Comparison of ENCODE assay signal across 8 cellular contexts in genomic region chr5:80654054-80654390, GRCh38. TPM values are rescaled to one million over a fixed set of nuclear protein-coding genes. Genes with fewer than 3 reads are reported as not detected.
A peak's percentile ranks its signal among the peaks of the same experiment; 100 is the strongest.
DNase-seq lines count a peak whose midpoint lies in the region; ATAC-seq and TF ChIP-seq lines count a peak whose summit lies in the region.

No MANE protein-coding gene starts in this region.

- H3K4me3 ChIP-seq in Loucy (ENCODE audit: low read length, poor library complexity, severe bottlenecking): peak overlapping the region; percentile 91
- H3K4me3 ChIP-seq in astrocyte of the spinal cord (ENCODE audit: low read depth, low read length): peak overlapping the region; percentile 80
- peak overlapping the region; percentile 77 to 85 for H3K4me3 ChIP-seq in left lung
- peak overlapping the region; percentile 91 for H3K4me3 ChIP-seq in thoracic aorta

- H3K4me2 ChIP-seq in Loucy (ENCODE audit: low read depth, low read length, poor library complexity, severe bottlenecking): no peak overlapping the region

- H3K9ac ChIP-seq in Loucy (ENCODE audit: low read depth, low read length, poor library complexity, severe bottlenecking): peak overlapping the region; percentile 98

- intact Hi-C loops in left lung (cut with DNase I): no loop called here

- H3K27ac Mint-ChIP-seq in activated naive CD4-positive, alpha-beta T cell treated with anti-CD3 and anti-CD28 coated beads, Interleukin-2, amount 10 ng/mL, durations not matched to agents 7 days and 5 days: peak overlapping the region; percentile 97

- no peaks in the 10 kb centered on the region for H3K27me3 ChIP-seq in Loucy (ENCODE audit: insufficient read depth, low read length, poor library complexity, severe bottlenecking)
- no peaks in the 10 kb centered on the region for H3K27me3 ChIP-seq in left lung
- H3K27me3 ChIP-seq in thoracic aorta (replicated peaks; ENCODE audit: insufficient read depth): no peaks in the 10 kb centered on the region

- H3K4me1 ChIP-seq in Loucy (ENCODE audit: insufficient read depth, low read length, poor library complexity, severe bottlenecking) (peaks cover 38% of the 10 kb centered on the region), left lung (peaks cover 12 to 34% of the 10 kb centered on the region in 2 donors), thoracic aorta (ENCODE audit: control insufficient read depth in 1 of 2, low read depth in 2 of 2) (peaks cover 11 to 27% of the 10 kb centered on the region in 2 donors)

- H3K4me3 Mint-ChIP-seq in activated naive CD4-positive, alpha-beta T cell treated with anti-CD3 and anti-CD28 coated beads, Interleukin-2, amount 10 ng/mL, durations not matched to agents 7 days and 5 days: peak overlapping the region; percentile 87

- TF ChIP-seq CTCF in Loucy (conservative IDR thresholded peaks at IDR 0.05; ENCODE audit: low read length) (no peak), astrocyte of the spinal cord (IDR thresholded peaks at IDR 0.05; ENCODE audit: low read depth, low read length) (no peak), left lung (IDR thresholded peaks at IDR 0.05) (no peak), thoracic aorta (IDR thresholded peaks at IDR 0.05) (no peak)

- H3K9me2 ChIP-seq in Loucy (replicated peaks; ENCODE audit: low read depth, low read length): no peaks in the 10 kb centered on the region

- peaks cover 16% of the 10 kb centered on the region for H4K20me1 ChIP-seq in Loucy (ENCODE audit: insufficient read depth, low read length, poor library complexity, severe bottlenecking)

- ATAC-seq in left lung (no peak), thoracic aorta (ENCODE audit: insufficient number of reproducible peaks, low FRiP score, low read depth) (no peak)

- in situ Hi-C loops in astrocyte of the spinal cord (cut with HindIII; ENCODE audit: low sequenced_read_pairs): no loop called here

- H3K36me3 ChIP-seq in Loucy (ENCODE audit: insufficient read depth, low read length): peaks cover 9% of the 10 kb centered on the region; the same call in 1 of the 2 replicates
- H3K36me3 ChIP-seq in left lung: peaks cover 0 to 27% of the 10 kb centered on the region in 2 donors
- peaks cover 6% of the 10 kb centered on the region for H3K36me3 ChIP-seq in thoracic aorta

- H3K4me1 Mint-ChIP-seq in activated naive CD4-positive, alpha-beta T cell treated with anti-CD3 and anti-CD28 coated beads, Interleukin-2, amount 10 ng/mL, durations not matched to agents 7 days and 5 days: peaks cover 36% of the 10 kb centered on the region

- CTCF ChIA-PET in activated naive CD4-positive, alpha-beta T cell treated with anti-CD3 and anti-CD28 coated beads, Interleukin-2, amount 10 ng/mL, durations not matched to agents 7 days and 5 days (lab: Charles Lee): interaction anchor here (0.5 kb wide), 1 partner anchor 629 kb away, joined by 3 read pairs; no protein-coding TSS in a partner anchor

- H3K9me3 Mint-ChIP-seq in activated naive CD4-positive, alpha-beta T cell treated with anti-CD3 and anti-CD28 coated beads, Interleukin-2, amount 10 ng/mL, durations not matched to agents 7 days and 5 days: no peaks in the 10 kb centered on the region

- peak; percentile 55 for DNase-seq in activated naive CD4-positive, alpha-beta T cell treated with anti-CD3 and anti-CD28 coated beads, Interleukin-2, amount 10 ng/mL, durations not matched to agents 7 days and 5 days
- DNase-seq in activated naive CD4-positive, alpha-beta T cell (lab: John Stamatoyannopoulos, UW): no peak
- no peak for DNase-seq in astrocyte of the spinal cord (ENCODE audit: low read depth, low spot score)
- DNase-seq in left lung: no peak
- DNase-seq in thoracic aorta (ENCODE audit: low spot score): no peak
- no peak for DNase-seq in HPDE6-E6E7 (ENCODE audit: extremely low spot score)
- no peak for DNase-seq in DMS153 treated with DMSO at 0.1 percent for 48 hours (lab: John Stamatoyannopoulos, UW; ENCODE audit: unreplicated experiment)

- no peaks in the 10 kb centered on the region for H3F3A ChIP-seq in Loucy (ENCODE audit: low read depth)

- 0 out of 2 replicates have a peak overlapping the region, but pooled peaks have one; percentile 19 for H2AFZ ChIP-seq in Loucy (ENCODE audit: low read length)

- H3K36me3 Mint-ChIP-seq in activated naive CD4-positive, alpha-beta T cell treated with anti-CD3 and anti-CD28 coated beads, Interleukin-2, amount 10 ng/mL, durations not matched to agents 7 days and 5 days: peaks cover 31% of the 10 kb centered on the region

- peaks cover 33% of the 10 kb centered on the region for H3K79me2 ChIP-seq in Loucy (ENCODE audit: insufficient read depth, low read length)

- H3K27ac ChIP-seq in left lung (peak overlapping the region in 1 of 2 donors; percentile 99), thoracic aorta (no peak overlapping the region)

- H3K9me3 ChIP-seq in Loucy (ENCODE audit: insufficient read depth, low read depth, low read length) (no peaks in the 10 kb centered on the region), left lung (no peaks in the 10 kb centered on the region), thoracic aorta (no peaks in the 10 kb centered on the region)

- H3K27me3 Mint-ChIP-seq in activated naive CD4-positive, alpha-beta T cell treated with anti-CD3 and anti-CD28 coated beads, Interleukin-2, amount 10 ng/mL, durations not matched to agents 7 days and 5 days: no peaks in the 10 kb centered on the region

RNA-seq across cellular contexts. Expression of gene MSH3, which starts 0.4 kb away (rescaled TPM):
- total RNA-seq in left lung (10 to 100 TPM; 12.7 to 14.5 TPM), thoracic aorta (10 to 100 TPM; 12.3 to 12.9 TPM)

RNA-seq across cellular contexts. Expression of gene DHFR, which starts 0.8 kb away (rescaled TPM):
- 10 to 100 TPM; 19.5 to 23.9 TPM for total RNA-seq in left lung
- 10 to 100 TPM in 1 of 2 donors, 1 to 10 TPM in 1; 9.9 to 11.9 TPM for total RNA-seq in thoracic aorta
